8 cellular contexts compared by ENCODE assay signal in the genomic region with DNA sequence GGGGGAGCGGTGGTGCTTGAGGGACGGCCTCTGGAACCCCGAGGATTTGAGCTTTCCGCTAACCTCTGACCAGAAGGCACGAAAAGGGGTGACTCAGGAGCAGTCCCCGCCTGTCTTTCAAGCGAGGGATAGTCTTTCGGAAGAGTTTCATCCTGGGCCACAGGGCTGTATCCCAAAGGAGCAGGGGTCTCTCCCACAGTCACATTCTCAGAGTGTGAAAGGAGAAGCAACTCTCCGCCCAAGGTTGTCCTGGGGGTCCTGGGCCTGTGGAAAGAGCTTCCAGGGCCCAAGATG. TPM values are rescaled to one million over a fixed set of nuclear protein-coding genes. Genes with fewer than 3 reads are reported as not detected.
DNase-seq lines count a peak whose midpoint lies in the region; ATAC-seq, FAIRE-seq and TF ChIP-seq lines count a peak whose summit lies in the region.

No MANE protein-coding gene starts in this region.

- no peaks in the 10 kb centered on the region for H3K27me3 ChIP-seq in esophagus muscularis mucosa
- H3K27me3 ChIP-seq in parathyroid adenoma (ENCODE audit: control insufficient read depth, insufficient read depth, low read length), result no peaks in the 10 kb centered on the region

- 61% methylated on average over 5 of the region's 9 CpGs for WGBS in esophagus muscularis mucosa

- peak overlapping the region; percentile 80 for H3K4me3 Mint-ChIP-seq in Calu3 (ENCODE audit: low read depth, unreplicated experiment)

- H3K79me2 ChIP-seq in parathyroid adenoma, result peaks cover 4% of the 10 kb centered on the region

- no peak overlapping the region for H3K9ac ChIP-seq in parathyroid adenoma

- ATAC-seq in GM18517 (IDR thresholded peaks at IDR 0.05; ENCODE audit: unreplicated experiment), result no peak

- peaks cover 36 to 51% (median 51%) of the 10 kb centered on the region in 4 donors for H3K4me1 ChIP-seq in esophagus muscularis mucosa
- peaks cover 4% of the 10 kb centered on the region for H3K4me1 ChIP-seq in parathyroid adenoma

- DNase-seq in Calu3, result no peak
- no peak for DNase-seq in RWPE1 (ENCODE audit: low spot score)
- DNase-seq in esophagus muscularis mucosa (ENCODE audit: extremely low spot score), result no peak
- no peak for DNase-seq in SHP77 treated with DMSO at 0.1 percent for 48 hours (lab: John Stamatoyannopoulos, UW)
- no peak for DNase-seq in urothelium cell line (ENCODE audit: low spot score)
- no peak for DNase-seq in OCI-M1 (lab: John Stamatoyannopoulos, UW)

- H3K4me1 Mint-ChIP-seq in Calu3 (ENCODE audit: low read depth, unreplicated experiment), result peaks cover 40% of the 10 kb centered on the region

- CTCF ChIA-PET in Calu3 (lab: Charles Lee), result interaction anchor here (1.3 kb wide), 1 partner anchor 75 kb away, joined by 7 read pairs; the partner anchor contains the start of gene ACY1
- CTCF ChIA-PET in RWPE1 (lab: Yijun Ruan, JAX), result interaction anchor here (0.6 to 1.2 kb wide), 4 partner anchors 57 to 115 kb away, joined by 3 read pairs; no protein-coding TSS in a partner anchor

- no peaks in the 10 kb centered on the region for H3K27me3 Mint-ChIP-seq in Calu3 (ENCODE audit: unreplicated experiment)

- TF ChIP-seq POLR2A in esophagus muscularis mucosa (IDR thresholded peaks at IDR 0.05; ENCODE audit: low read depth), result no peak

- H3K27ac Mint-ChIP-seq in Calu3 (ENCODE audit: unreplicated experiment), result no peak overlapping the region

- H3K36me3 Mint-ChIP-seq in Calu3 (ENCODE audit: insufficient read depth, unreplicated experiment), result peaks cover 39% of the 10 kb centered on the region

- FAIRE-seq in urothelium cell line (lab: Jason Lieb, UNC), result no peak

- H3K9me3 ChIP-seq in esophagus muscularis mucosa, result no peaks in the 10 kb centered on the region
- H3K9me3 ChIP-seq in parathyroid adenoma (ENCODE audit: control insufficient read depth, low read length), result no peaks in the 10 kb centered on the region

- POLR2A ChIA-PET in RWPE1 (lab: Yijun Ruan, JAX; ENCODE audit: low non-redundant PET), result interaction anchor here (2.1 kb wide), 1 partner anchor 11 kb away, joined by 12 read pairs; no protein-coding TSS in a partner anchor

- peak overlapping the region; percentile 61 for H3K4me2 ChIP-seq in parathyroid adenoma (ENCODE audit: low read length)

- H3K4me3 ChIP-seq in esophagus muscularis mucosa, result peak overlapping the region; percentile 66 to 88 (median 80)
- peak overlapping the region; percentile 29 for H3K4me3 ChIP-seq in parathyroid adenoma (ENCODE audit: low read depth, low read length)

- no TSS peak for BruUV-seq in Calu3 (replicated peaks; lab: Mats Ljungman, UMichigan)

- TF ChIP-seq CTCF in Calu3 (IDR thresholded peaks at IDR 0.05; ENCODE audit: unreplicated experiment), result no peak
- no peak for TF ChIP-seq CTCF in RWPE1 (conservative IDR thresholded peaks at IDR 0.05; ENCODE audit: low read depth)
- no peak for TF ChIP-seq CTCF in esophagus muscularis mucosa (IDR thresholded peaks at IDR 0.05)
- no peak for TF ChIP-seq CTCF in parathyroid adenoma (IDR thresholded peaks at IDR 0.05)

- H3K36me3 ChIP-seq in esophagus muscularis mucosa (peaks cover 0 to 13% (median 10%) of the 10 kb centered on the region in 4 donors), parathyroid adenoma (ENCODE audit: control insufficient read depth, insufficient read depth, low read length) (no peaks in the 10 kb centered on the region)

- H3K9me3 Mint-ChIP-seq in Calu3 (ENCODE audit: low read depth, unreplicated experiment), result no peaks in the 10 kb centered on the region

- intact Hi-C loops in Calu3 (cut with micrococcal nuclease; ENCODE audit: unreplicated experiment) (loop anchor here (5.0 kb wide), 3 partner anchors 55 to 115 kb away; partner anchors contain the start of genes PARP3 and RRP9), esophagus muscularis mucosa (cut with DNase I) (loop anchor here (5.0 kb wide), 1 partner anchor 40 kb away; no protein-coding TSS in a partner anchor)

- H3K27ac ChIP-seq in RWPE1 (peak overlapping the region; percentile 100), esophagus muscularis mucosa (replicated peaks in 1 of 4) (peak overlapping the region; percentile 60 to 92 (median 75)), parathyroid adenoma (peak overlapping the region; percentile 55)

- H2AFZ ChIP-seq in parathyroid adenoma, result peak overlapping the region; percentile 98

- no peak for TF ChIP-seq EP300 in esophagus muscularis mucosa (IDR thresholded peaks at IDR 0.05)

RNA-seq across cellular contexts. Expression of gene DUSP7, which starts 1.4 kb away (rescaled TPM):
- 7.7 and 7.9 TPM in 2 replicates for total RNA-seq in Calu3 (2022)
- 10 to 100 TPM in 3 of 4 donors, 1 to 10 TPM in 1; 10.0 to 23.5 (median 15.9) TPM for total RNA-seq in esophagus muscularis mucosa
